Comparison of ENCODE assay signal across 1 cellular context in the genomic region with DNA sequence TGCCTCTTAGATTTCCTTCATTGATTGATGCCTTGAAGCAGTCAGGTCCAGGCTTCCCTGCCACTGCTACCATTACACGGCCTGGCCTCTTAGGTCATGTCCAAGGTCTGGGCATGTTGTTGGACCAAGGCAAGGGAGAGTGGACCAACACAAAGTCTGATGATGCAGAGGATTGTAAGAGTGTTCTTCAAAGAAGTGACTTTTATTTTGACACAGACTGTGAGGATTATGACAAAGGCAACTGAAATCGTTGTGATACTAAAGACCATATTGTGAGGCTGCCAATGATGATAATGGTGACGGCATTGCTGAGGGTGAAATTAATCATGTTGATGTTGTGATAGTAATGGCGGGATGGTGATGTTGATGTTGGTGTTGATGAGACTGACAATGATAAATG.
TF ChIP-seq lines count a peak whose summit lies in the region.

No MANE protein-coding gene starts in this region.

TF ChIP-seq in neural cell, 6 proteins besides CTCF, POLR2A, EP300 and RAD21 (continued from another document):
- TF ChIP-seq, protein P1, sequence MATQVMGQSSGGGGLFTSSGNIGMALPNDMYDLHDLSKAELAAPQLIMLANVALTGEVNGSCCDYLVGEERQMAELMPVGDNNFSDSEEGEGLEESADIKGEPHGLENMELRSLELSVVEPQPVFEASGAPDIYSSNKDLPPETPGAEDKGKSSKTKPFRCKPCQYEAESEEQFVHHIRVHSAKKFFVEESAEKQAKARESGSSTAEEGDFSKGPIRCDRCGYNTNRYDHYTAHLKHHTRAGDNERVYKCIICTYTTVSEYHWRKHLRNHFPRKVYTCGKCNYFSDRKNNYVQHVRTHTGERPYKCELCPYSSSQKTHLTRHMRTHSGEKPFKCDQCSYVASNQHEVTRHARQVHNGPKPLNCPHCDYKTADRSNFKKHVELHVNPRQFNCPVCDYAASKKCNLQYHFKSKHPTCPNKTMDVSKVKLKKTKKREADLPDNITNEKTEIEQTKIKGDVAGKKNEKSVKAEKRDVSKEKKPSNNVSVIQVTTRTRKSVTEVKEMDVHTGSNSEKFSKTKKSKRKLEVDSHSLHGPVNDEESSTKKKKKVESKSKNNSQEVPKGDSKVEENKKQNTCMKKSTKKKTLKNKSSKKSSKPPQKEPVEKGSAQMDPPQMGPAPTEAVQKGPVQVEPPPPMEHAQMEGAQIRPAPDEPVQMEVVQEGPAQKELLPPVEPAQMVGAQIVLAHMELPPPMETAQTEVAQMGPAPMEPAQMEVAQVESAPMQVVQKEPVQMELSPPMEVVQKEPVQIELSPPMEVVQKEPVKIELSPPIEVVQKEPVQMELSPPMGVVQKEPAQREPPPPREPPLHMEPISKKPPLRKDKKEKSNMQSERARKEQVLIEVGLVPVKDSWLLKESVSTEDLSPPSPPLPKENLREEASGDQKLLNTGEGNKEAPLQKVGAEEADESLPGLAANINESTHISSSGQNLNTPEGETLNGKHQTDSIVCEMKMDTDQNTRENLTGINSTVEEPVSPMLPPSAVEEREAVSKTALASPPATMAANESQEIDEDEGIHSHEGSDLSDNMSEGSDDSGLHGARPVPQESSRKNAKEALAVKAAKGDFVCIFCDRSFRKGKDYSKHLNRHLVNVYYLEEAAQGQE (IDR thresholded peaks at IDR 0.05; ENCODE audit: borderline replicate concordance): no peak
